8 cellular contexts compared by ENCODE assay signal in genomic region chr13:95226932-95227718, GRCh38.
DNase-seq lines count a peak whose midpoint lies in the region; ATAC-seq and TF ChIP-seq lines count a peak whose summit lies in the region.

No MANE protein-coding gene starts in this region.

- no peak for DNase-seq in stimulated activated naive CD8-positive, alpha-beta T cell treated with anti-CD3 and anti-CD28 coated beads, Interleukin-15, Interleukin-2, amounts not matched to agents 100 U/mL and 50 U/mL, for 24 hours
- DNase-seq in activated B cell treated with CpG ODN at 0.5 μM for 24 hours (no peak), AML-193 (lab: John Stamatoyannopoulos, UW) (no peak), NCI-H1048 (lab: John Stamatoyannopoulos, UW) (no peak), retina (no peak)
- no peak for DNase-seq in activated CD4-positive, alpha-beta T cell treated with anti-CD3 and anti-CD28 coated beads, Interleukin-2, amount 10 ng/mL, durations not matched to agents 7 days and 5 days

- H3K9me3 Mint-ChIP-seq in stimulated activated naive CD8-positive, alpha-beta T cell treated with anti-CD3 and anti-CD28 coated beads, Interleukin-15, Interleukin-2, amounts not matched to agents 100 ng/mL and 50 ng/mL, for 24 hours: no peaks in the 10 kb centered on the region
- no peaks in the 10 kb centered on the region for H3K9me3 Mint-ChIP-seq in activated B cell treated with CpG ODN at 0.5 μM for 24 hours
- no peaks in the 10 kb centered on the region for H3K9me3 Mint-ChIP-seq in activated CD4-positive, alpha-beta T cell treated with anti-CD3 and anti-CD28 coated beads, Interleukin-2, amount 10 ng/mL, durations not matched to agents 7 days and 5 days

- TF ChIP-seq CTCF in activated B cell treated with CpG ODN at 0.5 μM for 24 hours (IDR thresholded peaks at IDR 0.05): no peak

- H3K27me3 Mint-ChIP-seq in stimulated activated naive CD8-positive, alpha-beta T cell treated with anti-CD3 and anti-CD28 coated beads, Interleukin-15, Interleukin-2, amounts not matched to agents 100 ng/mL and 50 ng/mL, for 24 hours: no peaks in the 10 kb centered on the region
- H3K27me3 Mint-ChIP-seq in activated B cell treated with CpG ODN at 0.5 μM for 24 hours: no peaks in the 10 kb centered on the region
- H3K27me3 Mint-ChIP-seq in activated CD4-positive, alpha-beta T cell treated with anti-CD3 and anti-CD28 coated beads, Interleukin-2, amount 10 ng/mL, durations not matched to agents 7 days and 5 days: no peaks in the 10 kb centered on the region

- CTCF ChIA-PET in activated B cell treated with CpG ODN at 0.5 μM for 24 hours (lab: Charles Lee): interaction anchor here (1.0 to 1.9 kb wide), 4 partner anchors 35 to 74 kb away, joined by 3 to 6 read pairs (median 4); partner anchors contain the start of gene ABCC4
- CTCF ChIA-PET in activated CD4-positive, alpha-beta T cell treated with anti-CD3 and anti-CD28 coated beads, Interleukin-2, amount 10 ng/mL, durations not matched to agents 7 days and 5 days (lab: Charles Lee): interaction anchor here (1.0 kb wide), 1 partner anchor 151 kb away, joined by 4 read pairs; no protein-coding TSS in a partner anchor

- no peak for ATAC-seq in stimulated activated naive CD8-positive, alpha-beta T cell treated with anti-CD3 and anti-CD28 coated beads, Interleukin-15, Interleukin-2, amounts not matched to agents 100 U/mL and 50 U/mL, for 24 hours
- ATAC-seq in HG03196 (IDR thresholded peaks at IDR 0.05; ENCODE audit: unreplicated experiment) (peak; percentile 76), activated B cell treated with CpG ODN at 0.5 μM for 24 hours (ENCODE audit: low read depth) (peak; percentile 78)

- intact Hi-C loops in activated B cell treated with CpG ODN at 0.5 μM for 24 hours (cut with micrococcal nuclease): loop anchor here (1.0 kb wide), 2 partner anchors 12 to 74 kb away; partner anchors contain the start of gene ABCC4

- no peak overlapping the region for H3K4me3 Mint-ChIP-seq in stimulated activated naive CD8-positive, alpha-beta T cell treated with anti-CD3 and anti-CD28 coated beads, Interleukin-15, Interleukin-2, amounts not matched to agents 100 ng/mL and 50 ng/mL, for 24 hours
- peak overlapping the region; percentile 50 for H3K4me3 Mint-ChIP-seq in activated B cell treated with CpG ODN at 0.5 μM for 24 hours
- no peak overlapping the region for H3K4me3 Mint-ChIP-seq in activated CD4-positive, alpha-beta T cell treated with anti-CD3 and anti-CD28 coated beads, Interleukin-2, amount 10 ng/mL, durations not matched to agents 7 days and 5 days

- H3K36me3 Mint-ChIP-seq in stimulated activated naive CD8-positive, alpha-beta T cell treated with anti-CD3 and anti-CD28 coated beads, Interleukin-15, Interleukin-2, amounts not matched to agents 100 ng/mL and 50 ng/mL, for 24 hours (ENCODE audit: low read depth): peaks cover 10% of the 10 kb centered on the region
- H3K36me3 Mint-ChIP-seq in activated B cell treated with CpG ODN at 0.5 μM for 24 hours (ENCODE audit: low read depth): no peaks in the 10 kb centered on the region
- H3K36me3 Mint-ChIP-seq in activated CD4-positive, alpha-beta T cell treated with anti-CD3 and anti-CD28 coated beads, Interleukin-2, amount 10 ng/mL, durations not matched to agents 7 days and 5 days (ENCODE audit: low read depth): no peaks in the 10 kb centered on the region

- H3K4me1 Mint-ChIP-seq in stimulated activated naive CD8-positive, alpha-beta T cell treated with anti-CD3 and anti-CD28 coated beads, Interleukin-15, Interleukin-2, amounts not matched to agents 100 ng/mL and 50 ng/mL, for 24 hours (ENCODE audit: low read depth): peaks cover 8% of the 10 kb centered on the region
- H3K4me1 Mint-ChIP-seq in activated B cell treated with CpG ODN at 0.5 μM for 24 hours: peaks cover 23% of the 10 kb centered on the region
- peaks cover 11% of the 10 kb centered on the region for H3K4me1 Mint-ChIP-seq in activated CD4-positive, alpha-beta T cell treated with anti-CD3 and anti-CD28 coated beads, Interleukin-2, amount 10 ng/mL, durations not matched to agents 7 days and 5 days

- H3K27ac Mint-ChIP-seq in stimulated activated naive CD8-positive, alpha-beta T cell treated with anti-CD3 and anti-CD28 coated beads, Interleukin-15, Interleukin-2, amounts not matched to agents 100 ng/mL and 50 ng/mL, for 24 hours: peak overlapping the region; percentile 73
- peak overlapping the region; percentile 65 for H3K27ac Mint-ChIP-seq in activated B cell treated with CpG ODN at 0.5 μM for 24 hours
- H3K27ac Mint-ChIP-seq in activated CD4-positive, alpha-beta T cell treated with anti-CD3 and anti-CD28 coated beads, Interleukin-2, amount 10 ng/mL, durations not matched to agents 7 days and 5 days: no peak overlapping the region

- POLR2A ChIA-PET in activated B cell treated with CpG ODN at 0.5 μM for 24 hours (lab: Charles Lee): interaction anchor here (0.6 to 1.3 kb wide), 3 partner anchors 12 to 64 kb away, joined by 3 to 5 read pairs (median 4); no protein-coding TSS in a partner anchor
- POLR2A ChIA-PET in activated CD4-positive, alpha-beta T cell treated with anti-CD3 and anti-CD28 coated beads, Interleukin-2, amount 10 ng/mL, durations not matched to agents 7 days and 5 days (lab: Charles Lee): no interaction called here
